Comparison of ENCODE assay signal across 14 cellular contexts in the genomic region with DNA sequence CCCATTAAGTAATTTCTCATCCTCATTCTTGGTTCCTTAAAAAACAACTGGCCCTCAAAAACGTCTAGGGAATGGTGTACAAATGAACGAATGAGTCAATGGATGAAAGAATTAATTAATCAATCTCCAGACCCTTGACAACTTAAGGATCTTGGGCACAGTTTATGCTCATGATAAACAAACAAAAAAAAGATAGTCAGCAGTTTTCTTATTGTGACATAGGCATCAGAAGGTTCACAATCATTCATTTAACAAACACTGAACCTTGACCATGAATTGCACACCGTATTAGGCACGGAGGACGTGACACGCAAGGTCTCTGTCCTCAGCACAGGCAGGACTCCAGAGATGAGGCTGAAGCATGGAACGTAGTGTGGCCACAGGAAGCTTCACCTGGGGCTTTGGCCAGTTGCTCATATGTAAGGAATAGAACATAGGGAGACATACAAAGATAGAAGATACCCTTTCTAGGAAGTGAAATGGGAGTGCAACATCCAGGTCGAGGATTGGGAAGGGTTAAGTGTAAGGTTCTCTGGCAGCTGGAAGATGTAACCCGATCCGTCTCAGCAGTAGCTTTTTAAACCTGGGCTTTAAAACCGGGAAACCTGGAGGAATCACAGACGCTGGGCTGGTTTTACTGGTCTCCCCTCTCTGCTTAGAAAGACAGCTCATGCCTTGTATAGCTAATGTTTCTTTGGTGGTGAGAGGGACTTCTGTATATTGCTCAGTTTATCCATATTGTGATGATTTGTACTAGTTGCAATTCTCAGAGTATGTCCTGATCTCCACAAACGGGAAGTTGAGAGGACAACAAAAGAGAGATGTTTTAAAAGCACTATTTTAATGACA. TPM values are rescaled to one million over a fixed set of nuclear protein-coding genes. Genes with fewer than 3 reads are reported as not detected.
DNase-seq lines count a peak whose midpoint lies in the region; ATAC-seq and TF ChIP-seq lines count a peak whose summit lies in the region.
"Had no signal": no experiment of that assay in that cellular context is flagged by ENCODE, and none has a peak within 500 bp of the region (broad histone marks: within the 10 kb centered on the region; RNA-seq: fewer than 3 reads in every experiment).

No MANE protein-coding gene starts in this region.

- H3K4me3 ChIP-seq in A673 (ENCODE audit: low read depth, low read length, poor library complexity, severe bottlenecking), result no peak overlapping the region

- H3K9me3 ChIP-seq in A673 (ENCODE audit: low read depth, low read length, poor library complexity, severe bottlenecking), result no peaks in the 10 kb centered on the region

- intact Hi-C loops in A673 (cut with micrococcal nuclease; ENCODE audit: unreplicated experiment), result no loop called here

- no peak overlapping the region for H3K27ac ChIP-seq in A673 (ENCODE audit: low read depth, low read length, poor library complexity, severe bottlenecking)

- POLR2A ChIA-PET in A673 (lab: Charles Lee; ENCODE audit: low non-redundant PET), result no interaction called here

- TF ChIP-seq RAD21 in Ishikawa (IDR thresholded peaks at IDR 0.05; ENCODE audit: low read depth), result no peak; the same call in 1 of the 2 replicates

- H3K36me3 ChIP-seq in A673 (ENCODE audit: insufficient read depth, low read length, poor library complexity, severe bottlenecking), result no peaks in the 10 kb centered on the region

- no peak for ATAC-seq in HG03442 (IDR thresholded peaks at IDR 0.05; ENCODE audit: unreplicated experiment)

- TF ChIP-seq CTCF in A673 (conservative IDR thresholded peaks at IDR 0.05; ENCODE audit: low read depth, low read length), result no peak

- DNase-seq in A673 (ENCODE audit: low spot score) (peak; percentile 12), amniotic epithelial cell (ENCODE audit: low read depth) (peak; percentile 47), iPS-NIHi11 (ENCODE audit: low spot score) (peak; percentile 74), NCI-H2196 (lab: John Stamatoyannopoulos, UW; ENCODE audit: unreplicated experiment) (no peak), NCI-H1436 treated with DMSO at 0.1 percent for 48 hours (lab: John Stamatoyannopoulos, UW) (no peak)
- no peak for DNase-seq in stimulated activated CD8-positive, alpha-beta memory T cell treated with anti-CD3 and anti-CD28 coated beads, Interleukin-4, amount 100 ng/mL, for 48 hours
- DNase-seq: activated CD4-positive, alpha-beta T cell treated with anti-CD3 and anti-CD28 coated beads, Interleukin-2, amount 50 U/mL, for 48 hours; activated naive CD8-positive, alpha-beta T cell treated with anti-CD3 and anti-CD28 coated beads, Interleukin-2, amount 10 ng/mL, durations not matched to agents 7 days and 5 days; kidney glomerular epithelial cell; NCI-H2029; posterior cingulate gyrus; SHP77 treated with DMSO at 0.1 percent for 48 hours had no signal

- CTCF ChIA-PET in A673 (lab: Charles Lee), result no interaction called here

- peaks cover 4% of the 10 kb centered on the region for H3K4me1 ChIP-seq in A673 (ENCODE audit: insufficient read depth, low read length, poor library complexity, severe bottlenecking)

- BruUV-seq in A673 (replicated peaks; lab: Mats Ljungman, UMichigan), result no TSS peak

- peaks cover 3% of the 10 kb centered on the region for H3K27me3 ChIP-seq in A673 (replicated peaks; ENCODE audit: insufficient read depth, low read depth, low read length, poor library complexity)

- peak; percentile 70; the same call in 1 of the 2 replicates for TF ChIP-seq EP300 in Ishikawa (IDR thresholded peaks at IDR 0.05; ENCODE audit: borderline replicate concordance)

TF ChIP-seq in Ishikawa, 13 proteins besides CTCF, POLR2A, EP300 and RAD21:
- peak; percentile 74; the same call in 1 of the 2 replicates for TF ChIP-seq FOXM1 (IDR thresholded peaks at IDR 0.05; ENCODE audit: borderline replicate concordance, low read depth)
- 0 out of 2 replicates have a peak, but pooled peaks have one; percentile 13 for TF ChIP-seq YY1 (IDR thresholded peaks at IDR 0.05; ENCODE audit: low read depth)
- peak; percentile 88 for TF ChIP-seq TCF12 (IDR thresholded peaks at IDR 0.05; ENCODE audit: low read depth)
- TF ChIP-seq REST (IDR thresholded peaks at IDR 0.05; ENCODE audit: low read depth), result no peak
- TF ChIP-seq EGR1 (IDR thresholded peaks at IDR 0.05), result no peak
- no peak for TF ChIP-seq TAF1 (IDR thresholded peaks at IDR 0.05; ENCODE audit: low read depth)
- TF ChIP-seq ZBTB7A (IDR thresholded peaks at IDR 0.05; ENCODE audit: low read depth), result no peak
- TF ChIP-seq, protein P1, sequence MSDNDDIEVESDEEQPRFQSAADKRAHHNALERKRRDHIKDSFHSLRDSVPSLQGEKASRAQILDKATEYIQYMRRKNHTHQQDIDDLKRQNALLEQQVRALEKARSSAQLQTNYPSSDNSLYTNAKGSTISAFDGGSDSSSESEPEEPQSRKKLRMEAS (IDR thresholded peaks at IDR 0.05), result 0 out of 2 replicates have a peak, but pooled peaks have one; percentile 57
- peak; percentile 76 for TF ChIP-seq NFIC (IDR thresholded peaks at IDR 0.05)
- no peak; the same call in 1 of the 2 replicates for TF ChIP-seq USF1 (IDR thresholded peaks at IDR 0.05)
- TF ChIP-seq CREB1 (IDR thresholded peaks at IDR 0.05; ENCODE audit: low read depth), result no peak
- 0 out of 2 replicates have a peak, but pooled peaks have one; percentile 44 for TF ChIP-seq CEBPB (IDR thresholded peaks at IDR 0.05)
- TF ChIP-seq TEAD4 (IDR thresholded peaks at IDR 0.05), result peak; percentile 46; the same call in 1 of the 2 replicates
TF ChIP-seq in Ishikawa: peak in this region for 7.

RNA-seq across cellular contexts. Expression of gene LTBP1, which starts 8.9 kb away (rescaled TPM):
- 2.2 and 2.3 TPM in 2 replicates for total RNA-seq in A673 (2021)

Comparison
In these comparisons a context has a peak if more than half of its experiments do, and no peak if none do; other contexts are left out.
1. DNase-seq: peak in A673 (single experiment), amniotic epithelial cell (single experiment) and iPS-NIHi11 (single experiment); none in NCI-H2196 (single experiment), stimulated activated CD8-positive, alpha-beta memory T cell treated with anti-CD3 and anti-CD28 coated beads, Interleukin-4, amount 100 ng/mL, for 48 hours (single experiment) and NCI-H1436 treated with DMSO at 0.1 percent for 48 hours (single experiment).